ENCODE assay signal across 8 cellular contexts in genomic region chr3:159763466-159764210, GRCh38.
DNase-seq lines count a peak whose midpoint lies in the region; ATAC-seq and TF ChIP-seq lines count a peak whose summit lies in the region.

No MANE protein-coding gene starts in this region.

- WGBS in ovary, 3 donors, result 0 to 1% (median 0%) methylated on average over 33 to 75 of the region's 75 CpGs

- no peaks in the 10 kb centered on the region for H3K9me3 ChIP-seq in adipocyte (ENCODE audit: control insufficient read depth, low read length)
- no peaks in the 10 kb centered on the region for H3K9me3 ChIP-seq in ovary

- H3K9ac ChIP-seq in adipocyte (ENCODE audit: low read length), result peak overlapping the region; percentile 86

- H3K27ac ChIP-seq in ovary, result peak overlapping the region; percentile 44 to 66

- peak in 1 of 3 donors; percentile 48 for TF ChIP-seq CTCF in ovary (IDR thresholded peaks at IDR 0.05)

- peak; percentile 6 for TF ChIP-seq POLR2A in ovary (IDR thresholded peaks at IDR 0.05)

- DNase-seq in Caki2 (ENCODE audit: low read depth), result peak; percentile 100
- peak; percentile 86 to 96 for DNase-seq in NCI-H524 (lab: John Stamatoyannopoulos, UW)
- peak; percentile 86 for DNase-seq in adipocyte (ENCODE audit: low read depth)
- peak; percentile 86 for DNase-seq in Right ventricle myocardium superior
- peak; percentile 28 to 70 (median 56) for DNase-seq in ovary
- no peak for DNase-seq in OCI-M2 (lab: John Stamatoyannopoulos, UW; ENCODE audit: unreplicated experiment)

- H3K4me3 ChIP-seq in adipocyte (ENCODE audit: low read length) (peak overlapping the region; percentile 88), ovary (peak overlapping the region; percentile 83)

- H3K36me3 ChIP-seq in adipocyte (ENCODE audit: control insufficient read depth, insufficient read depth, low read length, severe bottlenecking) (no peaks in the 10 kb centered on the region), ovary (no peaks in the 10 kb centered on the region)

- ATAC-seq in GM19351 (IDR thresholded peaks at IDR 0.05; ENCODE audit: unreplicated experiment) (peak; percentile 69), HG03354 (IDR thresholded peaks at IDR 0.05; ENCODE audit: poor library complexity, severe bottlenecking, unreplicated experiment) (peak; percentile 72), Right ventricle myocardium superior (ENCODE audit: poor library complexity) (peak; percentile 84)

- H3K27me3 ChIP-seq in adipocyte (replicated peaks; ENCODE audit: control insufficient read depth, insufficient read depth, low read length) (no peaks in the 10 kb centered on the region), ovary (no peaks in the 10 kb centered on the region)

- in situ Hi-C loops in Caki2 (cut with HindIII; ENCODE audit: low pct_unique_long_range_greater_than_20kb, low sequenced_read_pairs), result no loop called here

- no peak for TF ChIP-seq EP300 in ovary (IDR thresholded peaks at IDR 0.05)

- peaks cover 16% of the 10 kb centered on the region for H3K4me1 ChIP-seq in adipocyte (ENCODE audit: control insufficient read depth, insufficient read depth, low read length)
- peaks cover 3% of the 10 kb centered on the region for H3K4me1 ChIP-seq in ovary (ENCODE audit: insufficient read depth)

- intact Hi-C loops in Right ventricle myocardium superior (cut with DNase I), result loop anchor here (5.0 kb wide), 1 partner anchor 34 kb away; no protein-coding TSS in a partner anchor
- intact Hi-C loops in ovary (cut with DNase I), result loop anchor here in 1 of 4 donors (5.0 kb wide), 1 partner anchor 34 kb away; no protein-coding TSS in a partner anchor
